In genomic region chr7:2566348-2566889, GRCh38 we compare ENCODE assay signal across 13 cellular contexts. TPM values are rescaled to one million over a fixed set of nuclear protein-coding genes. Genes with fewer than 3 reads are reported as not detected.
DNase-seq lines count a peak whose midpoint lies in the region; ATAC-seq and TF ChIP-seq lines count a peak whose summit lies in the region.
"Had no signal": no experiment of that assay in that cellular context is flagged by ENCODE, and none has a peak within 500 bp of the region (broad histone marks: within the 10 kb centered on the region; RNA-seq: fewer than 3 reads in every experiment).

No MANE protein-coding gene starts in this region.

- POLR2A ChIA-PET in WTC11 (lab: Charles Lee), result no interaction called here

- no peaks in the 10 kb centered on the region for H3K36me3 Mint-ChIP-seq in activated CD8-positive, alpha-beta memory T cell treated with anti-CD3 and anti-CD28 coated beads, Interleukin-2, amount 10 ng/mL, durations not matched to agents 7 days and 5 days
- H3K36me3 Mint-ChIP-seq in WTC11 (no peaks in the 10 kb centered on the region), immature natural killer cell (peaks cover 0 to 8% (median under 1%) of the 10 kb centered on the region in 3 donors)
- H3K36me3 Mint-ChIP-seq in stimulated activated memory B cell treated with anti-CD40 and anti-IgM and Interleukin-4, amounts not matched to agents 10 μg/mL and 1 μg/mL and 100 μg/mL, for 72 hours, result no peaks in the 10 kb centered on the region

- H3K4me1 ChIP-seq in osteoblast (ENCODE audit: insufficient read depth, low read length), result no peaks in the 10 kb centered on the region

- H2AFZ ChIP-seq in osteoblast (ENCODE audit: low read length), result no peak overlapping the region

- no peak for DNase-seq in activated CD8-positive, alpha-beta memory T cell treated with anti-CD3 and anti-CD28 coated beads, Interleukin-2, amount 10 ng/mL, durations not matched to agents 7 days and 5 days
- DNase-seq in activated CD8-positive, alpha-beta memory T cell treated with anti-CD3 and anti-CD28 coated beads, Interleukin-2, amount 50 U/mL, for 4 hours, result no peak
- DNase-seq in WTC11 (ENCODE audit: low spot score), result no peak
- DNase-seq in left cardiac atrium, result no peak
- no peak for DNase-seq in immature natural killer cell
- no peak for DNase-seq in osteoblast (ENCODE audit: insufficient read length, low spot score, missing footprints)
- DNase-seq: activated T-cell treated with anti-CD3 and anti-CD28 coated beads for 4 hours, NCI-H146, NCI-H524 treated with DMSO at 0.1 percent for 48 hours had no signal

- TF ChIP-seq CTCF in WTC11 (IDR thresholded peaks at IDR 0.05) (no peak), osteoblast (IDR thresholded peaks at IDR 0.05; ENCODE audit: extremely low read depth, low read depth, low read length) (no peak)

- H3K27me3 ChIP-seq in osteoblast (ENCODE audit: insufficient read depth, low read length), result no peaks in the 10 kb centered on the region

- peaks cover 5% of the 10 kb centered on the region for H3K36me3 ChIP-seq in osteoblast (ENCODE audit: insufficient read depth, low read length)

- peaks cover 12% of the 10 kb centered on the region for H3K4me1 Mint-ChIP-seq in activated CD8-positive, alpha-beta memory T cell treated with anti-CD3 and anti-CD28 coated beads, Interleukin-2, amount 10 ng/mL, durations not matched to agents 7 days and 5 days
- H3K4me1 Mint-ChIP-seq in WTC11 (peaks cover 9% of the 10 kb centered on the region), immature natural killer cell (peaks cover 5 to 6% of the 10 kb centered on the region in 2 donors)
- peaks cover 31% of the 10 kb centered on the region for H3K4me1 Mint-ChIP-seq in stimulated activated memory B cell treated with anti-CD40 and anti-IgM and Interleukin-4, amounts not matched to agents 10 μg/mL and 1 μg/mL and 100 μg/mL, for 72 hours

- CTCF ChIA-PET in activated CD8-positive, alpha-beta memory T cell treated with anti-CD3 and anti-CD28 coated beads, Interleukin-2, amount 10 ng/mL, durations not matched to agents 7 days and 5 days (lab: Charles Lee), result interaction anchor here (0.7 to 1.3 kb wide), 6 partner anchors 79 to 143 kb away, joined by 3 to 4 read pairs (median 4); no protein-coding TSS in a partner anchor
- CTCF ChIA-PET in WTC11 (lab: Charles Lee), result interaction anchor here (0.7 to 2.4 kb wide), 6 partner anchors 42 to 143 kb away, joined by 3 to 26 read pairs (median 12); no protein-coding TSS in a partner anchor

- no peak overlapping the region for H3K27ac ChIP-seq in osteoblast (ENCODE audit: low read depth, low read length)
- H3K27ac ChIP-seq: A549 had no signal

- H3K4me3 ChIP-seq in osteoblast (ENCODE audit: insufficient read depth, low read length), result no peak overlapping the region
- H3K4me3 ChIP-seq: A549, smooth muscle cell had no signal

- H3K79me2 ChIP-seq in osteoblast (ENCODE audit: insufficient read depth, low read length), result peaks cover 29% of the 10 kb centered on the region

- peak; percentile 13 for ATAC-seq in activated CD8-positive, alpha-beta memory T cell treated with anti-CD3 and anti-CD28 coated beads, Interleukin-2, amount 10 ng/mL, durations not matched to agents 7 days and 5 days
- ATAC-seq in HG02870 (IDR thresholded peaks at IDR 0.05; ENCODE audit: unreplicated experiment) (peak; percentile 62), WTC11 (no peak), left cardiac atrium (no peak)
- ATAC-seq in stimulated activated memory B cell treated with anti-CD40 and anti-IgM and Interleukin-4, amounts not matched to agents 10 μg/mL and 1 μg/mL and 100 μg/mL, for 72 hours, result no peak

- no peaks in the 10 kb centered on the region for H3K27me3 Mint-ChIP-seq in activated CD8-positive, alpha-beta memory T cell treated with anti-CD3 and anti-CD28 coated beads, Interleukin-2, amount 10 ng/mL, durations not matched to agents 7 days and 5 days
- no peaks in the 10 kb centered on the region for H3K27me3 Mint-ChIP-seq in WTC11 (ENCODE audit: low read depth)
- H3K27me3 Mint-ChIP-seq in stimulated activated memory B cell treated with anti-CD40 and anti-IgM and Interleukin-4, amounts not matched to agents 10 μg/mL and 1 μg/mL and 100 μg/mL, for 72 hours, result no peaks in the 10 kb centered on the region
- H3K27me3 Mint-ChIP-seq in immature natural killer cell (ENCODE audit: low read depth in 3 of 3), result peaks cover 0 to 3% (median 0%) of the 10 kb centered on the region in 3 donors

- peak overlapping the region; percentile 29 for H3K4me3 Mint-ChIP-seq in activated CD8-positive, alpha-beta memory T cell treated with anti-CD3 and anti-CD28 coated beads, Interleukin-2, amount 10 ng/mL, durations not matched to agents 7 days and 5 days
- H3K4me3 Mint-ChIP-seq in WTC11 (no peak overlapping the region), immature natural killer cell (no peak overlapping the region)
- H3K4me3 Mint-ChIP-seq in stimulated activated memory B cell treated with anti-CD40 and anti-IgM and Interleukin-4, amounts not matched to agents 10 μg/mL and 1 μg/mL and 100 μg/mL, for 72 hours, result peak overlapping the region; percentile 50

- intact Hi-C loops in left cardiac atrium (cut with DNase I), result loop anchor here (5.0 kb wide), 2 partner anchors 36 to 116 kb away; no protein-coding TSS in a partner anchor

- no peaks in the 10 kb centered on the region for H3K9me3 ChIP-seq in osteoblast (ENCODE audit: low read depth, low read length)
- H3K9me3 ChIP-seq: A549 had no signal

- peaks cover 5% of the 10 kb centered on the region for H4K20me1 ChIP-seq in osteoblast (ENCODE audit: insufficient read depth, low read length)

- H3K27ac Mint-ChIP-seq in activated CD8-positive, alpha-beta memory T cell treated with anti-CD3 and anti-CD28 coated beads, Interleukin-2, amount 10 ng/mL, durations not matched to agents 7 days and 5 days, result peak overlapping the region; percentile 55
- peak overlapping the region; percentile 53; the same call in 1 of the 2 replicates for H3K27ac Mint-ChIP-seq in WTC11
- peak overlapping the region; percentile 58 for H3K27ac Mint-ChIP-seq in stimulated activated memory B cell treated with anti-CD40 and anti-IgM and Interleukin-4, amounts not matched to agents 10 μg/mL and 1 μg/mL and 100 μg/mL, for 72 hours
- H3K27ac Mint-ChIP-seq in immature natural killer cell, result no peak overlapping the region

- no peaks in the 10 kb centered on the region for H3K9me3 Mint-ChIP-seq in activated CD8-positive, alpha-beta memory T cell treated with anti-CD3 and anti-CD28 coated beads, Interleukin-2, amount 10 ng/mL, durations not matched to agents 7 days and 5 days (ENCODE audit: low read depth)
- H3K9me3 Mint-ChIP-seq in WTC11 (no peaks in the 10 kb centered on the region), immature natural killer cell (no peaks in the 10 kb centered on the region)
- H3K9me3 Mint-ChIP-seq in stimulated activated memory B cell treated with anti-CD40 and anti-IgM and Interleukin-4, amounts not matched to agents 10 μg/mL and 1 μg/mL and 100 μg/mL, for 72 hours, result no peaks in the 10 kb centered on the region

- no peak overlapping the region for H3K4me2 ChIP-seq in osteoblast (ENCODE audit: insufficient read depth, low read length)
- H3K4me2 ChIP-seq: A549, smooth muscle cell had no signal

TF ChIP-seq in WTC11, 78 proteins besides CTCF, POLR2A, EP300 and RAD21:
- TF ChIP-seq MYBL2 (CRISPR knock-in tag; IDR thresholded peaks at IDR 0.05) (no peak), JUN (CRISPR knock-in tag; IDR thresholded peaks at IDR 0.05) (no peak), ZNF121 (CRISPR knock-in tag; IDR thresholded peaks at IDR 0.05) (peak; percentile 92), MXD4 (CRISPR knock-in tag; IDR thresholded peaks at IDR 0.05; ENCODE audit: borderline replicate concordance) (no peak)

RNA-seq across cellular contexts. Expression of gene IQCE, which starts 7.6 kb away (rescaled TPM):
- total RNA-seq in activated CD8-positive, alpha-beta memory T cell treated with anti-CD3 and anti-CD28 coated beads, Interleukin-2, amount 10 ng/mL, durations not matched to agents 7 days and 5 days, result 10 to 100 TPM; 14.9 to 15.2 TPM
- total RNA-seq in WTC11 (2021) (4.4 to 4.7 TPM (median 4.6 TPM) in 3 replicates), left cardiac atrium (10 to 100 TPM; 11.5 to 12.0 TPM), osteoblast (15.3 and 18.8 TPM in 2 replicates)
- polyA plus RNA-seq in immature natural killer cell, result 1 to 10 TPM in 2 of 3 donors, not detected in 1; 1.9 to 4.2 TPM

RNA-seq across cellular contexts. Expression of gene BRAT1, which starts 11.1 kb away (rescaled TPM):
- 10 to 100 TPM; 41.5 to 43.5 TPM for total RNA-seq in activated CD8-positive, alpha-beta memory T cell treated with anti-CD3 and anti-CD28 coated beads, Interleukin-2, amount 10 ng/mL, durations not matched to agents 7 days and 5 days
- 44.0 to 50.0 TPM (median 46.1 TPM) in 3 replicates for total RNA-seq in WTC11 (2021)
- 10 to 100 TPM; 14.6 to 17.6 TPM for total RNA-seq in left cardiac atrium
- 10 to 100 TPM; 15.0 to 42.4 (median 19.2) TPM for polyA plus RNA-seq in immature natural killer cell
- total RNA-seq in osteoblast, result 23.9 and 28.2 TPM in 2 replicates

RNA-seq across cellular contexts. Expression of gene LFNG, which starts 46.8 kb away (rescaled TPM):
- total RNA-seq in activated CD8-positive, alpha-beta memory T cell treated with anti-CD3 and anti-CD28 coated beads, Interleukin-2, amount 10 ng/mL, durations not matched to agents 7 days and 5 days, result 100 to 1,000 TPM; 101 to 104 TPM
- total RNA-seq in WTC11 (2021), result 24.1 to 29.4 TPM (median 26.5 TPM) in 3 replicates
- total RNA-seq in left cardiac atrium, result 1 to 10 TPM; 8.7 to 9.2 TPM
- polyA plus RNA-seq in immature natural killer cell, result 1 to 10 TPM; 2.2 to 2.6 (median 2.3) TPM
- total RNA-seq in osteoblast, result 16.2 and 21.0 TPM in 2 replicates

Comparison
In these comparisons a context has a peak if more than half of its experiments do, and no peak if none do; other contexts are left out.
1. ATAC-seq: peak in activated CD8-positive, alpha-beta memory T cell treated with anti-CD3 and anti-CD28 coated beads, Interleukin-2, amount 10 ng/mL, durations not matched to agents 7 days and 5 days (single experiment) and HG02870 (single experiment); none in WTC11 (single experiment), stimulated activated memory B cell treated with anti-CD40 and anti-IgM and Interleukin-4, amounts not matched to agents 10 μg/mL and 1 μg/mL and 100 μg/mL, for 72 hours (single experiment) and left cardiac atrium (0 of 2).
2. H3K27ac Mint-ChIP-seq: peak in activated CD8-positive, alpha-beta memory T cell treated with anti-CD3 and anti-CD28 coated beads, Interleukin-2, amount 10 ng/mL, durations not matched to agents 7 days and 5 days (single experiment), WTC11 (single experiment) and stimulated activated memory B cell treated with anti-CD40 and anti-IgM and Interleukin-4, amounts not matched to agents 10 μg/mL and 1 μg/mL and 100 μg/mL, for 72 hours (single experiment); none in immature natural killer cell (0 of 6).
3. H3K4me3 Mint-ChIP-seq: peak in activated CD8-positive, alpha-beta memory T cell treated with anti-CD3 and anti-CD28 coated beads, Interleukin-2, amount 10 ng/mL, durations not matched to agents 7 days and 5 days (single experiment) and stimulated activated memory B cell treated with anti-CD40 and anti-IgM and Interleukin-4, amounts not matched to agents 10 μg/mL and 1 μg/mL and 100 μg/mL, for 72 hours (single experiment); none in WTC11 (single experiment) and immature natural killer cell (0 of 5).